In genomic region chr22:21685164-21685513, GRCh38 we compare ENCODE assay signal across 17 cellular contexts. TPM values are rescaled to one million over a fixed set of nuclear protein-coding genes. Genes with fewer than 3 reads are reported as not detected.
DNase-seq lines count a peak whose midpoint lies in the region; ATAC-seq and TF ChIP-seq lines count a peak whose summit lies in the region.
"Had no signal": no experiment of that assay in that cellular context is flagged by ENCODE, and none has a peak within 500 bp of the region (broad histone marks: within the 10 kb centered on the region; RNA-seq: fewer than 3 reads in every experiment).

No MANE protein-coding gene starts in this region.

- ATAC-seq in stimulated activated naive CD8-positive, alpha-beta T cell treated with anti-CD3 and anti-CD28 coated beads, Interleukin-15, amount 100 ng/mL, for 72 hours: no peak
- ATAC-seq in stimulated activated naive CD8-positive, alpha-beta T cell treated with anti-CD3 and anti-CD28 coated beads, Interleukin-15, Interleukin-2, amounts not matched to agents 100 U/mL and 50 U/mL, for 24 hours: no peak
- ATAC-seq in central memory CD8-positive, alpha-beta T cell (replicated peaks; ENCODE audit: extremely low read depth, poor library complexity, severe bottlenecking): no peak
- ATAC-seq: CD8-positive, alpha-beta T cell; GM23338 had no signal

- H3K9me3 Mint-ChIP-seq in stimulated activated naive CD8-positive, alpha-beta T cell treated with anti-CD3 and anti-CD28 coated beads, Interleukin-15, amount 100 ng/mL, for 72 hours: no peaks in the 10 kb centered on the region
- no peaks in the 10 kb centered on the region for H3K9me3 Mint-ChIP-seq in central memory CD8-positive, alpha-beta T cell
- no peaks in the 10 kb centered on the region for H3K9me3 Mint-ChIP-seq in neural progenitor cell
- H3K9me3 Mint-ChIP-seq: CD14-positive monocyte; CD8-positive, alpha-beta T cell had no signal

- H3K27me3 Mint-ChIP-seq in stimulated activated naive CD8-positive, alpha-beta T cell treated with anti-CD3 and anti-CD28 coated beads, Interleukin-15, amount 100 ng/mL, for 72 hours: no peaks in the 10 kb centered on the region
- H3K27me3 Mint-ChIP-seq in central memory CD8-positive, alpha-beta T cell: no peaks in the 10 kb centered on the region
- H3K27me3 Mint-ChIP-seq in neural progenitor cell (ENCODE audit: insufficient read depth, low read depth): peaks cover 12% of the 10 kb centered on the region

- H3K4me3 Mint-ChIP-seq in stimulated activated naive CD8-positive, alpha-beta T cell treated with anti-CD3 and anti-CD28 coated beads, Interleukin-15, amount 100 ng/mL, for 72 hours: no peak overlapping the region
- no peak overlapping the region for H3K4me3 Mint-ChIP-seq in central memory CD8-positive, alpha-beta T cell
- H3K4me3 Mint-ChIP-seq in neural progenitor cell: no peak overlapping the region
- H3K4me3 Mint-ChIP-seq: CD14-positive monocyte; CD8-positive, alpha-beta T cell; GM23338 had no signal

- peaks cover 22% of the 10 kb centered on the region for H3K4me1 Mint-ChIP-seq in stimulated activated naive CD8-positive, alpha-beta T cell treated with anti-CD3 and anti-CD28 coated beads, Interleukin-15, amount 100 ng/mL, for 72 hours
- peaks cover 7% of the 10 kb centered on the region for H3K4me1 Mint-ChIP-seq in central memory CD8-positive, alpha-beta T cell
- peaks cover 2% of the 10 kb centered on the region for H3K4me1 Mint-ChIP-seq in neural progenitor cell
- H3K4me1 Mint-ChIP-seq: CD14-positive monocyte, GM23338 had no signal

- H3K27me3 ChIP-seq in neural progenitor cell: no peaks in the 10 kb centered on the region
- H3K27me3 ChIP-seq: BE2C had no signal

- DNase-seq in stimulated activated naive CD8-positive, alpha-beta T cell treated with anti-CD3 and anti-CD28 coated beads, Interleukin-15, amount 100 ng/mL, for 72 hours: no peak
- no peak for DNase-seq in stimulated activated naive CD8-positive, alpha-beta T cell treated with anti-CD3 and anti-CD28 coated beads, Interleukin-15, Interleukin-2, amounts not matched to agents 100 U/mL and 50 U/mL, for 24 hours
- no peak for DNase-seq in central memory CD8-positive, alpha-beta T cell (ENCODE audit: low spot score in 2 of 2)
- no peak for DNase-seq in neural progenitor cell (ENCODE audit: low spot score)
- no peak for DNase-seq in islet precursor cell
- no peak for DNase-seq in kidney glomerular epithelial cell (lab: John Stamatoyannopoulos, UW)
- no peak for DNase-seq in NCI-H2107 treated with DMSO at 0.1 percent for 48 hours (lab: John Stamatoyannopoulos, UW; ENCODE audit: unreplicated experiment)
- DNase-seq: BE2C; CD8-positive, alpha-beta T cell; COR-L47; DMS153; DMS79 treated with DMSO at 0.1 percent for 48 hours; EL; H7 had no signal

- H3K4me3 ChIP-seq in neural progenitor cell: no peak overlapping the region
- H3K4me3 ChIP-seq: GM23338 had no signal

- H3K36me3 Mint-ChIP-seq in central memory CD8-positive, alpha-beta T cell (ENCODE audit: insufficient read depth): peaks cover 31% of the 10 kb centered on the region
- H3K36me3 Mint-ChIP-seq in neural progenitor cell: peaks cover 6% of the 10 kb centered on the region

- no peak overlapping the region for H3K4me2 ChIP-seq in neural progenitor cell
- H3K4me2 ChIP-seq: GM23338 had no signal

- H3K9me3 ChIP-seq in neural progenitor cell (ENCODE audit: low read depth): no peaks in the 10 kb centered on the region
- H3K9me3 ChIP-seq: BE2C had no signal

- no peaks in the 10 kb centered on the region for H3K4me1 ChIP-seq in neural progenitor cell
- H3K4me1 ChIP-seq: BE2C had no signal

- no peaks in the 10 kb centered on the region for H3F3A ChIP-seq in neural progenitor cell (ENCODE audit: low read depth)

- H3K27ac ChIP-seq in neural progenitor cell: no peak overlapping the region

- H2AFZ ChIP-seq in neural progenitor cell (replicated peaks): no peak overlapping the region
- H2AFZ ChIP-seq: GM23338 had no signal

- no peaks in the 10 kb centered on the region for H3K36me3 ChIP-seq in neural progenitor cell

- H3K79me2 ChIP-seq in neural progenitor cell (ENCODE audit: low read depth): no peaks in the 10 kb centered on the region

- H4K20me1 ChIP-seq in neural progenitor cell (ENCODE audit: low read depth): no peaks in the 10 kb centered on the region

- TF ChIP-seq CTCF in neural progenitor cell (IDR thresholded peaks at IDR 0.05): no peak

- H3K9ac ChIP-seq in neural progenitor cell: no peak overlapping the region

- peak overlapping the region; percentile 28 to 33 for H3K27ac Mint-ChIP-seq in stimulated activated naive CD8-positive, alpha-beta T cell treated with anti-CD3 and anti-CD28 coated beads, Interleukin-15, amount 100 ng/mL, for 72 hours
- peak overlapping the region; percentile 16 for H3K27ac Mint-ChIP-seq in central memory CD8-positive, alpha-beta T cell (ENCODE audit: low read depth)
- peak overlapping the region; percentile 68 for H3K27ac Mint-ChIP-seq in neural progenitor cell
- H3K27ac Mint-ChIP-seq: CD8-positive, alpha-beta T cell; GM23338 had no signal

RNA-seq across cellular contexts. Expression of gene PPIL2, which starts 19.3 kb away (rescaled TPM):
- total RNA-seq in neural progenitor cell (ENCODE audit: low replicate concordance): 14.3 and 28.3 TPM in 2 replicates

RNA-seq across cellular contexts. Expression of gene SDF2L1, which starts 43.0 kb away (rescaled TPM):
- total RNA-seq in neural progenitor cell (ENCODE audit: low replicate concordance): 4.3 and 16.6 TPM in 2 replicates

RNA-seq across cellular contexts. Expression of gene YPEL1, which starts 50.5 kb away (rescaled TPM):
- 32.2 and 39.1 TPM in 2 replicates for total RNA-seq in neural progenitor cell (ENCODE audit: low replicate concordance)

RNA-seq across cellular contexts. Expression of gene CCDC116, which starts 52.6 kb away (rescaled TPM):
- 0.15 TPM in 1 of 2 replicates, not detected in the other for total RNA-seq in neural progenitor cell (ENCODE audit: low replicate concordance)
- total RNA-seq: HT1080 had no signal

RNA-seq across cellular contexts. Expression of gene YDJC, which starts 55.3 kb away (rescaled TPM):
- 4.8 and 23.4 TPM in 2 replicates for total RNA-seq in neural progenitor cell (ENCODE audit: low replicate concordance)

Comparison
In these comparisons a context has a peak if more than half of its experiments do, and no peak if none do; other contexts are left out.
1. H3K27ac Mint-ChIP-seq: peak in every context shown above with its lines; median percentile 68 in neural progenitor cell; 30 in stimulated activated naive CD8-positive, alpha-beta T cell treated with anti-CD3 and anti-CD28 coated beads, Interleukin-15, amount 100 ng/mL, for 72 hours; 16 in central memory CD8-positive, alpha-beta T cell.